Comparison of ENCODE assay signal across 12 cellular contexts in the genomic region with DNA sequence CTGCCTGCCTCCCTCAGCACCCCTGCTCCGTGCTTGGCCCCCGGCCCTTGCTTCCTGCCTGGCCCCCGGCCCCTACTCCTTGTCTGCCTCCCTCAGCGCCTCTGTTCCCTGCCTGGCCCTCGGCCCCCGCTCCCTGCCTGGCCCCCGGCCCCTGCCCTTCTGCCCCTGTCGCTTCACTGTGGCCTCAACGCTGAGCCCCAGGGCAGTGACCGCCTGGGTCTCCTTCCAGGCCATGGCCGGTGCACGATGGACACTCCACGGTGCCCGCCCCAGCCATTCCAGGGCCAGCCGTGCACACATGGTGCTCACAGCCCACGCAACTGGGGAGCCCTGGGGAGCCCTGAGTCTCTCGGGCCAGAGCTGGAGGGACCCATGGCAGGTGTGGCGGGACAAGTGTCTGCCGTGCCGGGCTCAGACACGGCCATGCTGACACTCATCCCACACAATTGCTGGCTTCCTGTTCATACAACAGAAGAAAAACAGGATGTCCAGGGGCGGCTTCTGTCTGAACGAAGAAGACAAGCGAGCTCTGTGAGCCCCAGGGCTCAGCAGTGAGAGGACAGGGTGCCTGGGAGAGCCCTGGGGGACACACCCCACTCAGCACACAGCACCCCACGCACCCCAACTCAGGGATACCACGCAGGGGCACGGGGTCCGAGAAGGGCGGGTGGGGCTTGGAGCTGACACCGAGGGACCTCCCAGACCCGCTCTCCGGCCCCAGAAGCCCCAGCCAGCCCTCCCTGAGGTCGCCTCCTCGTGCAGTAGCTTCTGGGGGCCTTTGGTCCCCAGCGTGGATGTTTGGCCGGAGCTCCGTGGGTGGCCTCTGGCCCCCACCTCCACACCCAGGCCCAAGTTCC. TPM values are rescaled to one million over a fixed set of nuclear protein-coding genes. Genes with fewer than 3 reads are reported as not detected.
DNase-seq lines count a peak whose midpoint lies in the region; ATAC-seq and TF ChIP-seq lines count a peak whose summit lies in the region.
"Had no signal": no experiment of that assay in that cellular context is flagged by ENCODE, and none has a peak within 500 bp of the region (broad histone marks: within the 10 kb centered on the region; RNA-seq: fewer than 3 reads in every experiment).

No MANE protein-coding gene starts in this region.

- H3K9me3 Mint-ChIP-seq in CD4-positive, CD25-positive, alpha-beta regulatory T cell: no peaks in the 10 kb centered on the region

- H3K36me3 Mint-ChIP-seq in CD4-positive, CD25-positive, alpha-beta regulatory T cell: no peaks in the 10 kb centered on the region

- no peak overlapping the region for H2BK12ac ChIP-seq in neuronal stem cell (ENCODE audit: low read length)

- DNase-seq in CD4-positive, CD25-positive, alpha-beta regulatory T cell: peak; percentile 8 to 91 (median 15)
- peak; percentile 25 to 32 for DNase-seq in activated CD4-positive, alpha-beta T cell treated with anti-CD3 and anti-CD28 coated beads for 4 hours
- peak; percentile 42 for DNase-seq in choroid plexus epithelial cell (ENCODE audit: low read depth)
- no peak for DNase-seq in neuronal stem cell (ENCODE audit: low spot score)
- DNase-seq in NCI-H82 (lab: John Stamatoyannopoulos, UW): no peak
- no peak for DNase-seq in BE2C
- no peak for DNase-seq in SW 1271 (lab: John Stamatoyannopoulos, UW)
- no peak for DNase-seq in GM13977 (ENCODE audit: low spot score)

- H2BK15ac ChIP-seq in neuronal stem cell (ENCODE audit: low read length): peak overlapping the region; percentile 58

- no peaks in the 10 kb centered on the region for H3K27me3 ChIP-seq in CD4-positive, CD25-positive, alpha-beta regulatory T cell (ENCODE audit: control insufficient read depth, insufficient read depth, low read length)
- H3K27me3 ChIP-seq in neuronal stem cell (ENCODE audit: control insufficient read depth in 3 of 3, insufficient read depth in 3 of 3, low read depth in 1 of 3, low read length in 3 of 3) (no peaks in the 10 kb centered on the region), BE2C (no peaks in the 10 kb centered on the region)
- H3K27me3 ChIP-seq: pancreas had no signal

- no peaks in the 10 kb centered on the region for H3K36me3 ChIP-seq in CD4-positive, CD25-positive, alpha-beta regulatory T cell (ENCODE audit: control insufficient read depth, insufficient read depth, low read length)
- H3K36me3 ChIP-seq in neuronal stem cell (replicated peaks in 1 of 2; ENCODE audit: control insufficient read depth in 2 of 2, insufficient read depth in 2 of 2, low read length in 2 of 2) (peaks cover 2 to 4% of the 10 kb centered on the region in 2 donors), BE2C (no peaks in the 10 kb centered on the region)
- H3K36me3 ChIP-seq: pancreas had no signal

- peak overlapping the region; percentile 37 for H2AK5ac ChIP-seq in neuronal stem cell (ENCODE audit: low read depth, low read length)

- H3K14ac ChIP-seq in neuronal stem cell (ENCODE audit: low read length): no peak overlapping the region

- H3K4me3 Mint-ChIP-seq in CD4-positive, CD25-positive, alpha-beta regulatory T cell: peak overlapping the region; percentile 38 to 76 (median 58)

- no peaks in the 10 kb centered on the region for H3K9me3 ChIP-seq in CD4-positive, CD25-positive, alpha-beta regulatory T cell (ENCODE audit: control insufficient read depth in 2 of 2, low read length in 2 of 2)
- H3K9me3 ChIP-seq in neuronal stem cell (replicated peaks in 1 of 2; ENCODE audit: control insufficient read depth in 2 of 2, insufficient read depth in 1 of 2, low read depth in 1 of 2, low read length in 2 of 2) (peaks cover 0 to 2% of the 10 kb centered on the region in 2 donors), BE2C (no peaks in the 10 kb centered on the region)
- H3K9me3 ChIP-seq: pancreas had no signal

- H4K91ac ChIP-seq in neuronal stem cell (ENCODE audit: low read depth, low read length, poor library complexity): no peak overlapping the region

- no CpG with 5 or more reads among the region's 37 CpGs for WGBS in neuronal stem cell (ENCODE audit: extremely low coverage in 2 of 2, insufficient read length in 2 of 2, insufficient replicate concordance in 1 of 2), 2 donors

- peak overlapping the region; percentile 56 to 99 (median 92) for H3K27ac Mint-ChIP-seq in CD4-positive, CD25-positive, alpha-beta regulatory T cell

- peak overlapping the region; percentile 84 for H3K27ac ChIP-seq in CD4-positive, CD25-positive, alpha-beta regulatory T cell (ENCODE audit: insufficient read depth, low read length, poor library complexity, severe bottlenecking)
- no peak overlapping the region for H3K27ac ChIP-seq in neuronal stem cell (replicated peaks; ENCODE audit: low read length)
- H3K27ac ChIP-seq: C4-2B, pancreas had no signal

- no peak overlapping the region for H3K4me2 ChIP-seq in neuronal stem cell (ENCODE audit: insufficient read depth, low read length, poor library complexity, severe bottlenecking)

- peaks cover 16% of the 10 kb centered on the region for H3K79me1 ChIP-seq in neuronal stem cell (ENCODE audit: low read depth, low read length)

- H3K18ac ChIP-seq in neuronal stem cell (ENCODE audit: low read length): peak overlapping the region; percentile 80

- peaks cover 35% of the 10 kb centered on the region for H3K4me1 ChIP-seq in CD4-positive, CD25-positive, alpha-beta regulatory T cell (ENCODE audit: control insufficient read depth, insufficient read depth, low read length, poor library complexity, severe bottlenecking)
- peaks cover 4 to 33% of the 10 kb centered on the region in 2 donors for H3K4me1 ChIP-seq in neuronal stem cell (ENCODE audit: control insufficient read depth in 2 of 2, insufficient read depth in 1 of 2, low read depth in 1 of 2, low read length in 2 of 2)
- H3K4me1 ChIP-seq in BE2C: peaks cover 8% of the 10 kb centered on the region
- H3K4me1 ChIP-seq: pancreas had no signal

- no peak overlapping the region for H3K4ac ChIP-seq in neuronal stem cell (ENCODE audit: low read length)

- no peak overlapping the region for H3K23ac ChIP-seq in neuronal stem cell (ENCODE audit: low read depth, low read length, poor library complexity)

- H2BK120ac ChIP-seq in neuronal stem cell (ENCODE audit: low read depth, low read length): no peak overlapping the region

- H3K27me3 Mint-ChIP-seq in CD4-positive, CD25-positive, alpha-beta regulatory T cell: no peaks in the 10 kb centered on the region

- TF ChIP-seq CTCF in choroid plexus epithelial cell (conservative IDR thresholded peaks at IDR 0.05; ENCODE audit: low read depth, low read length): no peak
- no peak for TF ChIP-seq CTCF in BE2C (IDR thresholded peaks at IDR 0.05; ENCODE audit: low read depth, low read length)
- TF ChIP-seq CTCF in GM13977 (IDR thresholded peaks at IDR 0.05; ENCODE audit: extremely low read depth, insufficient read depth, missing control alignments): no peak

- peak overlapping the region; percentile 44 for H3K9ac ChIP-seq in neuronal stem cell (ENCODE audit: low read depth, low read length, poor library complexity)

- ATAC-seq in CD4-positive, CD25-positive, alpha-beta regulatory T cell (ENCODE audit: low read depth in 2 of 2): peak; percentile 98
- ATAC-seq: HCT116, pancreas had no signal

- peaks cover 0 to 21% (median 3%) of the 10 kb centered on the region in 4 donors for H3K4me1 Mint-ChIP-seq in CD4-positive, CD25-positive, alpha-beta regulatory T cell

- H2AFZ ChIP-seq in neuronal stem cell (ENCODE audit: low read length): no peak overlapping the region

- no peak overlapping the region for H3K4me3 ChIP-seq in CD4-positive, CD25-positive, alpha-beta regulatory T cell (ENCODE audit: low read depth, low read length)
- H3K4me3 ChIP-seq in choroid plexus epithelial cell (ENCODE audit: low read depth, low read length) (no peak overlapping the region), neuronal stem cell (ENCODE audit: low read length in 2 of 2) (no peak overlapping the region), BE2C (ENCODE audit: low read depth, low read length) (no peak overlapping the region)
- H3K4me3 ChIP-seq: coronary artery, pancreas had no signal

- H4K8ac ChIP-seq in neuronal stem cell (ENCODE audit: low read depth, low read length): peak overlapping the region; percentile 92

- in situ Hi-C loops in GM13977 (cut with MboI; ENCODE audit: low pct_unique_long_range_greater_than_20kb, low sequenced_read_pairs, unreplicated experiment): no loop called here

- peak overlapping the region; percentile 5 for H2BK5ac ChIP-seq in neuronal stem cell (ENCODE audit: low read length)

RNA-seq across cellular contexts. Expression of gene EXD3, which starts 35.7 kb away (rescaled TPM):
- 27.3 TPM for total RNA-seq in CD4-positive, CD25-positive, alpha-beta regulatory T cell
- polyA plus RNA-seq in CD4-positive, CD25-positive, alpha-beta regulatory T cell: 1 to 10 TPM; 4.7 to 7.2 (median 5.7) TPM
- polyA plus RNA-seq in neuronal stem cell (2013, experiment 1 of 2): 21.1 TPM
- 19.9 TPM for polyA plus RNA-seq in neuronal stem cell (2013, experiment 2 of 2)
- polyA plus RNA-seq in BE2C (2012; ENCODE audit: insufficient read depth, insufficient read length, low read depth): 22.0 TPM

RNA-seq across cellular contexts. Expression of gene NOXA1, which starts 35.9 kb away (rescaled TPM):
- total RNA-seq in CD4-positive, CD25-positive, alpha-beta regulatory T cell: 3.8 TPM
- 1 to 10 TPM in 2 of 4 donors, under 1 TPM in 2; 0.83 to 3.3 (median 1.4) TPM for polyA plus RNA-seq in CD4-positive, CD25-positive, alpha-beta regulatory T cell
- 0.61 TPM for polyA plus RNA-seq in neuronal stem cell (2013, experiment 1 of 2)
- polyA plus RNA-seq in neuronal stem cell (2013, experiment 2 of 2): 0.64 TPM
- not detected for polyA plus RNA-seq in BE2C (2012; ENCODE audit: insufficient read depth, insufficient read length, low read depth)

RNA-seq across cellular contexts. Expression of gene ENTPD8, which starts 53.9 kb away (rescaled TPM):
- total RNA-seq in CD4-positive, CD25-positive, alpha-beta regulatory T cell: not detected
- polyA plus RNA-seq in CD4-positive, CD25-positive, alpha-beta regulatory T cell: not detected
- polyA plus RNA-seq in neuronal stem cell (2013, experiment 1 of 2): 0.03 TPM
- 0.04 TPM for polyA plus RNA-seq in neuronal stem cell (2013, experiment 2 of 2)
- polyA plus RNA-seq in BE2C (2012; ENCODE audit: insufficient read depth, insufficient read length, low read depth): 0.20 TPM

Comparison
In these comparisons a context has a peak if more than half of its experiments do, and no peak if none do; other contexts are left out.
1. DNase-seq: peak in CD4-positive, CD25-positive, alpha-beta regulatory T cell (3 of 3), activated CD4-positive, alpha-beta T cell treated with anti-CD3 and anti-CD28 coated beads for 4 hours (2 of 2) and choroid plexus epithelial cell (single experiment); none in neuronal stem cell (single experiment), NCI-H82 (single experiment), BE2C (single experiment), SW 1271 (0 of 2) and GM13977 (single experiment).